1 cellular context compared by ENCODE assay signal in the genomic region with DNA sequence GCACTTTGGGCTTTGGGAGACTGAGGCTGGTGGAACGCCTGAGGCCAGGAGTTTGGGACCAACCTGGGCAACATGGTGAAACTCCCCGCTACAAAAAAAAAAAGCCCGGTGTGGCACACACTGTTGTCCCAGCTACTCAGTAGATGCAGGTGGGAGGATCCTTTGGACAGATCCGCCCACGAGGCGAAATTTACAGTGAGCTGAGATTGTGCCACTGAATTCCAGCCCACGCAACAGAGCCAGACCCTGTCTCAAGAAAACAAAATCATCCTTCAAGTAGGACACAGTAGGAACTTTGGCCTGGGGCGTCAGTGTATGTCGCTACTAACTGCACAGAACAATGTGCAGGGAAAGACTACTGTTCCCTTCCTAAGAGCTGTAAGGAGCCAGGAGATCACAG.
TF ChIP-seq lines count a peak whose summit lies in the region.

No MANE protein-coding gene starts in this region.

TF ChIP-seq in H1, 55 proteins besides CTCF, POLR2A, EP300 and RAD21:
- no peak for TF ChIP-seq GTF2F1 (IDR thresholded peaks at IDR 0.05; ENCODE audit: borderline replicate concordance, low read depth, low read length)
- no peak for TF ChIP-seq KDM4A (IDR thresholded peaks at IDR 0.05; ENCODE audit: low read depth, low read length, severe bottlenecking)
- TF ChIP-seq GABPA (IDR thresholded peaks at IDR 0.05; ENCODE audit: borderline replicate concordance, insufficient read depth, low read length): no peak
- no peak for TF ChIP-seq MAFK (IDR thresholded peaks at IDR 0.05; ENCODE audit: low read depth, low read length)
- peak; percentile 24; the same call in 1 of the 2 replicates for TF ChIP-seq POLR2AphosphoS5 (IDR thresholded peaks at IDR 0.05; ENCODE audit: low read depth, low read length)
